10 cellular contexts compared by ENCODE assay signal in genomic region chr16:58970775-58971174, GRCh38.
DNase-seq lines count a peak whose midpoint lies in the region; ATAC-seq and TF ChIP-seq lines count a peak whose summit lies in the region.
"Had no signal": no experiment of that assay in that cellular context is flagged by ENCODE, and none has a peak within 500 bp of the region (broad histone marks: within the 10 kb centered on the region; RNA-seq: fewer than 3 reads in every experiment).

No MANE protein-coding gene starts in this region.

- H3K4me1 ChIP-seq in right lobe of liver = no peaks in the 10 kb centered on the region

- no peak overlapping the region for H3K4me3 Mint-ChIP-seq in activated CD8-positive, alpha-beta T cell treated with anti-CD3 and anti-CD28 coated beads, Interleukin-2, amount 10 ng/mL, durations not matched to agents 7 days and 5 days
- no peak overlapping the region for H3K4me3 Mint-ChIP-seq in nephron progenitor cell
- H3K4me3 Mint-ChIP-seq: dendritic cell treated with granulocyte-macrophage colony-stimulating factor and Interleukin-4, amounts not matched to agents 40 ng/mL and 50 ng/mL, for 4 days had no signal

- peak; percentile 83 for ATAC-seq in GM18861 (IDR thresholded peaks at IDR 0.05; ENCODE audit: unreplicated experiment)
- peak; percentile 82 for ATAC-seq in HG02610 (IDR thresholded peaks at IDR 0.05; ENCODE audit: unreplicated experiment)
- peak; percentile 81 for ATAC-seq in omental fat pad (ENCODE audit: low FRiP score)
- no peak for ATAC-seq in activated CD8-positive, alpha-beta T cell treated with anti-CD3 and anti-CD28 coated beads, Interleukin-2, amount 10 ng/mL, durations not matched to agents 7 days and 5 days
- no peak for ATAC-seq in right lobe of liver

- 47% methylated on average over 1 of the region's 1 CpG for WGBS in right lobe of liver (ENCODE audit: insufficient coverage, low coverage, low lambda C conversion rate, missing lambda C conversion rate)

- H3K36me3 Mint-ChIP-seq in activated CD8-positive, alpha-beta T cell treated with anti-CD3 and anti-CD28 coated beads, Interleukin-2, amount 10 ng/mL, durations not matched to agents 7 days and 5 days (ENCODE audit: low read depth) = no peaks in the 10 kb centered on the region
- H3K36me3 Mint-ChIP-seq in nephron progenitor cell (ENCODE audit: low read depth) = no peaks in the 10 kb centered on the region

- intact Hi-C loops in right lobe of liver (cut with DNase I) = no loop called here

- no peaks in the 10 kb centered on the region for H3K4me1 Mint-ChIP-seq in activated CD8-positive, alpha-beta T cell treated with anti-CD3 and anti-CD28 coated beads, Interleukin-2, amount 10 ng/mL, durations not matched to agents 7 days and 5 days (ENCODE audit: low read depth)
- no peaks in the 10 kb centered on the region for H3K4me1 Mint-ChIP-seq in nephron progenitor cell

- no peak for TF ChIP-seq CTCF in omental fat pad (IDR thresholded peaks at IDR 0.05)
- no peak for TF ChIP-seq CTCF in right lobe of liver (IDR thresholded peaks at IDR 0.05)
- TF ChIP-seq CTCF in nephron progenitor cell (IDR thresholded peaks at IDR 0.05) = no peak

- no peak overlapping the region for H3K27ac Mint-ChIP-seq in activated CD8-positive, alpha-beta T cell treated with anti-CD3 and anti-CD28 coated beads, Interleukin-2, amount 10 ng/mL, durations not matched to agents 7 days and 5 days
- no peak overlapping the region for H3K27ac Mint-ChIP-seq in nephron progenitor cell
- H3K27ac Mint-ChIP-seq: dendritic cell treated with granulocyte-macrophage colony-stimulating factor and Interleukin-4, amounts not matched to agents 40 ng/mL and 50 ng/mL, for 4 days had no signal

- TF ChIP-seq POLR2A in right lobe of liver (IDR thresholded peaks at IDR 0.05) = no peak

- CTCF ChIA-PET in activated CD8-positive, alpha-beta T cell treated with anti-CD3 and anti-CD28 coated beads, Interleukin-2, amount 10 ng/mL, durations not matched to agents 7 days and 5 days (lab: Charles Lee) = no interaction called here

- DNase-seq in HS-27A (ENCODE audit: low read depth) (peak; percentile 17), omental fat pad (ENCODE audit: low spot score) (no peak), midbrain (lab: John Stamatoyannopoulos, UW) (no peak), right lobe of liver (no peak), nephron progenitor cell (no peak)
- DNase-seq in activated CD8-positive, alpha-beta T cell treated with anti-CD3 and anti-CD28 coated beads, Interleukin-2, amount 10 ng/mL, durations not matched to agents 7 days and 5 days = no peak
- DNase-seq: NCI-H2171 treated with DMSO at 0.1 percent for 48 hours had no signal

- no peak overlapping the region for H3K4me3 ChIP-seq in right lobe of liver

- H3K27me3 Mint-ChIP-seq in activated CD8-positive, alpha-beta T cell treated with anti-CD3 and anti-CD28 coated beads, Interleukin-2, amount 10 ng/mL, durations not matched to agents 7 days and 5 days (ENCODE audit: low read depth) = no peaks in the 10 kb centered on the region
- peaks cover 3% of the 10 kb centered on the region for H3K27me3 Mint-ChIP-seq in nephron progenitor cell (ENCODE audit: low read depth, poor library complexity)
- H3K27me3 Mint-ChIP-seq: dendritic cell treated with granulocyte-macrophage colony-stimulating factor and Interleukin-4, amounts not matched to agents 40 ng/mL and 50 ng/mL, for 4 days had no signal

- POLR2A ChIA-PET in activated CD8-positive, alpha-beta T cell treated with anti-CD3 and anti-CD28 coated beads, Interleukin-2, amount 10 ng/mL, durations not matched to agents 7 days and 5 days (lab: Charles Lee) = no interaction called here

- H3K9me3 ChIP-seq in right lobe of liver = no peaks in the 10 kb centered on the region

- H3K27ac ChIP-seq in right lobe of liver = no peak overlapping the region

- H3K9me3 Mint-ChIP-seq in activated CD8-positive, alpha-beta T cell treated with anti-CD3 and anti-CD28 coated beads, Interleukin-2, amount 10 ng/mL, durations not matched to agents 7 days and 5 days (ENCODE audit: insufficient read depth) = no peaks in the 10 kb centered on the region
- H3K9me3 Mint-ChIP-seq in nephron progenitor cell = no peaks in the 10 kb centered on the region

- no peaks in the 10 kb centered on the region for H3K27me3 ChIP-seq in right lobe of liver

- no peaks in the 10 kb centered on the region for H3K36me3 ChIP-seq in right lobe of liver

Comparison
In these comparisons a context has a peak if more than half of its experiments do, and no peak if none do; other contexts are left out.
1. ATAC-seq: peak in GM18861 (single experiment), HG02610 (single experiment) and omental fat pad (single experiment); none in activated CD8-positive, alpha-beta T cell treated with anti-CD3 and anti-CD28 coated beads, Interleukin-2, amount 10 ng/mL, durations not matched to agents 7 days and 5 days (single experiment) and right lobe of liver (0 of 4).